In the genomic region with DNA sequence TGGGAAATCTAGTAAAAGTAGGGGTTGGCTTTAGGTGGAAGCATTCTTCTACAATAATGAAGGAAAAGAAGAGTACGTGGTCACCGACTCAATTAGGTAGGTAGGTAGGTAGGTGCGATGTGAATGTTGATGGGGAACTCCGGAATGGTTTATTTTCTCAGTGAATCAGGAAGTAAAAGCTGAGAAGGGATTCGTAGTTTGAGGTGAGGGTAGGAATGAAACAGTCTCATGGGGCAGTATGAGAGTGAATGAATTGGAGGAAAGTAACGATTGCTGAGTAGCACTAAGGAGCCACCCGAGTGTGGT, we compare ENCODE assay signal across 8 cellular contexts. TPM values are rescaled to one million over a fixed set of nuclear protein-coding genes. Genes with fewer than 3 reads are reported as not detected.
A peak's percentile ranks its signal among the peaks of the same experiment; 100 is the strongest.
DNase-seq lines count a peak whose midpoint lies in the region; ATAC-seq, FAIRE-seq and TF ChIP-seq lines count a peak whose summit lies in the region.

No MANE protein-coding gene starts in this region.

- peak overlapping the region; percentile 95 for H3K4me2 ChIP-seq in HepG2 (ENCODE audit: low read depth, low read length)

- H3K4me3 Mint-ChIP-seq in chondrocyte (ENCODE audit: unreplicated experiment), result no peak overlapping the region

- H3K27me3 Mint-ChIP-seq in chondrocyte (ENCODE audit: low read depth), result no peaks in the 10 kb centered on the region

- peaks cover 17% of the 10 kb centered on the region for H3K36me3 Mint-ChIP-seq in chondrocyte (ENCODE audit: low read depth)

- peak overlapping the region; percentile 45; the same call in 1 of the 2 replicates for H3K9ac ChIP-seq in HepG2 (ENCODE audit: insufficient read depth, low read depth, low read length)

- in situ Hi-C loops in HepG2 (cut with HindIII; ENCODE audit: extremely low pct_ligation_motif_present, low pct_unique_long_range_greater_than_20kb), result no loop called here
- in situ Hi-C loops in transverse colon (cut with MboI; ENCODE audit: low pct_ligation_motif_present in 1 of 4, low pct_unique_long_range_greater_than_20kb in 1 of 4, low sequenced_read_pairs in 3 of 4), result loop anchor here in 1 of 4 donors (25.0 kb wide), 1 partner anchor 901 kb away; a partner anchor contains a TSS

- DNase-seq in heart left ventricle (no peak), left ventricle myocardium superior (no peak), ascending aorta (ENCODE audit: low spot score in 2 of 2) (no peak), HepG2 (ENCODE audit: low spot score) (no peak), transverse colon (no peak), chondrocyte (ENCODE audit: low spot score) (no peak)
- DNase-seq in stimulated activated naive CD4-positive, alpha-beta T cell (lab: John Stamatoyannopoulos, UW), result no peak

- H3K36me3 ChIP-seq in heart left ventricle (peaks cover 8 to 43% (median 40%) of the 10 kb centered on the region in 9 donors), ascending aorta (peaks cover 41 to 42% of the 10 kb centered on the region in 2 donors), HepG2 (replicated peaks in 1 of 2; ENCODE audit: control insufficient read depth in 1 of 2, insufficient read depth in 2 of 2, low read length in 2 of 2) (peaks cover 1 to 4% of the 10 kb centered on the region in 2 experiments; a peak in 1 of 5 replicates), transverse colon (peaks cover 0 to 36% (median 17%) of the 10 kb centered on the region in 4 donors)

- H3K9me3 ChIP-seq in heart left ventricle (no peaks in the 10 kb centered on the region), ascending aorta (no peaks in the 10 kb centered on the region), HepG2 (ENCODE audit: low read length) (no peaks in the 10 kb centered on the region), transverse colon (no peaks in the 10 kb centered on the region)

- ATAC-seq in heart left ventricle (peak in 1 of 4 donors; percentile 25), left ventricle myocardium superior (no peak), HepG2 (no peak; the same call in 2 of the 3 replicates), GM19397 (IDR thresholded peaks at IDR 0.05; ENCODE audit: unreplicated experiment) (no peak)

- no peaks in the 10 kb centered on the region for H3K27me3 ChIP-seq in heart left ventricle
- H3K27me3 ChIP-seq in ascending aorta, result no peaks in the 10 kb centered on the region
- H3K27me3 ChIP-seq in HepG2 (ENCODE audit: control insufficient read depth in 1 of 2, insufficient read depth in 2 of 2, low read length in 2 of 2), result no peaks in the 10 kb centered on the region; a peak in 1 of 5 replicates
- H3K27me3 ChIP-seq in transverse colon, result no peaks in the 10 kb centered on the region

- TF ChIP-seq POLR2A in heart left ventricle (IDR thresholded peaks at IDR 0.05) (no peak), HepG2 (IDR thresholded peaks at IDR 0.05; ENCODE audit: insufficient read depth in 1 of 2, low read depth in 2 of 2, low read length in 2 of 2) (no peak), transverse colon (IDR thresholded peaks at IDR 0.05) (no peak)

- H3K79me2 ChIP-seq in HepG2 (ENCODE audit: insufficient read depth, low read length), result no peaks in the 10 kb centered on the region

- intact Hi-C loops in heart left ventricle (cut with DNase I), result loop anchor here in 7 of 10 donors (1.0 to 10.0 kb wide), 8 partner anchors 14 to 301 kb away; a partner anchor contains a TSS
- intact Hi-C loops in left ventricle myocardium superior (cut with micrococcal nuclease), result no loop called here
- intact Hi-C loops in ascending aorta (cut with DNase I), result loop anchor here (1.0 to 5.0 kb wide), 4 partner anchors 14 to 110 kb away; a partner anchor contains a TSS
- intact Hi-C loops in HepG2 (cut with micrococcal nuclease; ENCODE audit: unreplicated experiment), result loop anchor here (2.0 to 5.0 kb wide), 3 partner anchors 14 to 49 kb away; a partner anchor contains a TSS
- intact Hi-C loops in transverse colon (cut with DNase I; ENCODE audit: low total_unique reads), result no loop called here

- TF ChIP-seq EP300 in HepG2 (IDR thresholded peaks at IDR 0.05; ENCODE audit: low read depth in 2 of 2, low read length in 2 of 2), result no peak
- TF ChIP-seq EP300 in HepG2 (CRISPR knock-in tag; IDR thresholded peaks at IDR 0.05; ENCODE audit: borderline replicate concordance), result no peak
- no peak for TF ChIP-seq EP300 in transverse colon (IDR thresholded peaks at IDR 0.05; ENCODE audit: low read depth)

- FAIRE-seq in HepG2 (lab: Jason Lieb, UNC), result no peak

- H3K4me1 ChIP-seq in heart left ventricle (peaks cover 0 to 45% (median 15%) of the 10 kb centered on the region in 12 donors), ascending aorta (peaks cover 4 to 16% of the 10 kb centered on the region in 2 donors), HepG2 (ENCODE audit: insufficient read depth, low read length) (peaks cover 41% of the 10 kb centered on the region), transverse colon (peaks cover 7 to 27% (median 19%) of the 10 kb centered on the region in 4 donors)

- POLR2A ChIA-PET in HepG2 (lab: Yijun Ruan, JAX), result interaction anchor here (1.5 to 2.7 kb wide), 3 partner anchors 18 to 54 kb away, joined by 4 to 15 read pairs (median 11); no protein-coding TSS in a partner anchor

- no peak for TF ChIP-seq RAD21 in HepG2 (CRISPR knock-in tag; IDR thresholded peaks at IDR 0.05)

- H3K27ac Mint-ChIP-seq in chondrocyte (ENCODE audit: unreplicated experiment), result no peak overlapping the region

- H2AFZ ChIP-seq in HepG2 (ENCODE audit: low read length), result peak overlapping the region; percentile 58

- H4K20me1 ChIP-seq in HepG2 (ENCODE audit: insufficient read depth, low read length), result 0 out of 2 replicates have a peak, but pooled peaks cover 3% of the 10 kb centered on the region

- TF ChIP-seq CTCF in heart left ventricle (IDR thresholded peaks at IDR 0.05) (no peak), ascending aorta (IDR thresholded peaks at IDR 0.05) (no peak), HepG2 (CRISPR knock-in tag; IDR thresholded peaks at IDR 0.05) (no peak), transverse colon (IDR thresholded peaks at IDR 0.05) (no peak), chondrocyte (IDR thresholded peaks at IDR 0.05) (no peak)

- H3K27ac ChIP-seq in heart left ventricle (peak overlapping the region in 11 of 12 donors; percentile 58 to 89 (median 82)), ascending aorta (peak overlapping the region; percentile 77), HepG2 (ENCODE audit: extremely low read length, insufficient read depth, low read length) (no peak overlapping the region), transverse colon (peak overlapping the region; percentile 86 to 93 (median 90))

- H3K4me1 Mint-ChIP-seq in chondrocyte (ENCODE audit: low read depth), result no peaks in the 10 kb centered on the region

- CTCF ChIA-PET in HepG2 (lab: Yijun Ruan, JAX; ENCODE audit: low intra/inter-chr PET ratio, low total read pairs), result interaction anchor here (0.6 to 2.4 kb wide), 8 partner anchors 18 to 394 kb away, joined by 3 to 28 read pairs (median 4); a partner anchor contains a TSS

- H3K4me3 ChIP-seq in heart left ventricle (peak overlapping the region in 8 of 12 donors; percentile 2 to 48 (median 33)), ascending aorta (peak overlapping the region in 1 of 2 donors; percentile 36), HepG2 (replicated peaks in 1 of 3; ENCODE audit: insufficient read depth in 1 of 3, low read depth in 2 of 3, low read length in 3 of 3) (peak overlapping the region; percentile 46 to 79 (median 56)), transverse colon (peak overlapping the region in 2 of 4 donors; percentile 19 to 32)

- no peaks in the 10 kb centered on the region for H3K9me3 Mint-ChIP-seq in chondrocyte (ENCODE audit: low read depth)

- no TSS peak for BruUV-seq in HepG2 (replicated peaks; lab: Mats Ljungman, UMichigan)

- 1 to 4% (median 2%) methylated on average over 7 of the region's 7 CpGs for WGBS in heart left ventricle, 4 donors
- WGBS in HepG2 (ENCODE audit: low lambda C conversion rate), result 2% methylated on average over 7 of the region's 7 CpGs
- 0 to 2% methylated on average over 7 of the region's 7 CpGs for WGBS in transverse colon (ENCODE audit: low coverage in 1 of 2), 2 donors

RNA-seq across cellular contexts. Expression of a gene that starts 13.9 kb away (rescaled TPM):
- total RNA-seq in heart left ventricle (100 to 1,000 TPM in 3 of 9 donors, 10 to 100 TPM in 6; 40.2 to 132 (median 86.3) TPM), left ventricle myocardium superior (126 TPM), ascending aorta (178 TPM), HepG2 (2016; rRNA removed; fragmentation: Illumina TruSeq; extraction: Trizol) (2.6 and 5.5 TPM in 2 replicates), transverse colon (100 to 1,000 TPM in 2 of 4 donors, 10 to 100 TPM in 2; 55.9 to 211 (median 109) TPM), chondrocyte (68.0 to 87.6 TPM (median 75.9 TPM) in 3 replicates)
- polyA plus RNA-seq in heart left ventricle (100 to 1,000 TPM in 1 of 2 donors, 10 to 100 TPM in 1; 96.2 to 164 TPM), HepG2 (2011; rRNA removed) (3.6 and 5.2 TPM in 2 replicates)
- 1.8 and 2.9 TPM in 2 replicates for total RNA-seq in HepG2 (2016; cell fraction: cytosol; rRNA removed; fragmentation: Illumina TruSeq; extraction: Trizol; ENCODE audit: low read depth)
- 3.2 and 5.8 TPM in 2 replicates for total RNA-seq in HepG2 (2016; cell fraction: insoluble cytoplasmic fraction; rRNA removed; fragmentation: Illumina TruSeq; extraction: Trizol)
- 1.4 and 1.9 TPM in 2 replicates for total RNA-seq in HepG2 (2016; cell fraction: membrane; rRNA removed; fragmentation: Illumina TruSeq; extraction: Trizol)
- total RNA-seq in HepG2 (2016; cell fraction: nucleus; rRNA removed; fragmentation: Illumina TruSeq; extraction: Trizol), result 4.1 and 4.3 TPM in 2 replicates
- polyA plus RNA-seq in HepG2 (2011; cell fraction: cytosol; rRNA removed), result 1.3 and 1.4 TPM in 2 replicates
- 32.0 and 32.6 TPM in 2 replicates for polyA plus RNA-seq in HepG2 (2011; cell fraction: nucleus; rRNA removed)
- polyA plus RNA-seq in HepG2 (2012), result 7.8 and 11.4 TPM in 2 replicates
- 0.38 and 0.70 TPM in 2 replicates for polyA plus RNA-seq in HepG2 (2016; cell fraction: cytosol; fragmentation: Illumina TruSeq; extraction: Trizol; ENCODE audit: low read depth)
- 2.2 and 3.6 TPM in 2 replicates for polyA plus RNA-seq in HepG2 (2016; cell fraction: insoluble cytoplasmic fraction; fragmentation: Illumina TruSeq; extraction: Trizol; ENCODE audit: low read depth)
- polyA plus RNA-seq in HepG2 (2016; cell fraction: membrane; fragmentation: Illumina TruSeq; extraction: Trizol; ENCODE audit: low read depth), result 0.49 and 0.90 TPM in 2 replicates
- 13.1 and 17.6 TPM in 2 replicates for polyA plus RNA-seq in HepG2 (2016; cell fraction: nucleus; fragmentation: Illumina TruSeq; extraction: Trizol; ENCODE audit: insufficient read depth, low read depth)
- polyA minus RNA-seq in HepG2 (2011; rRNA and poly(A)+ RNA removed; ENCODE audit: low replicate concordance), result 11.1 and 12.7 TPM in 2 replicates
- polyA minus RNA-seq in HepG2 (2011; cell fraction: cytosol; rRNA and poly(A)+ RNA removed), result 3.8 and 6.2 TPM in 2 replicates
- polyA minus RNA-seq in HepG2 (2011; cell fraction: nucleus; rRNA and poly(A)+ RNA removed), result 10.4 and 10.7 TPM in 2 replicates

RNA-seq across cellular contexts. Expression of a gene that starts 14.4 kb away (rescaled TPM):
- total RNA-seq in heart left ventricle (under 1 TPM in 4 of 9 donors, not detected in 5; 0.17 to 0.76 (median 0.44) TPM), left ventricle myocardium superior (not detected), ascending aorta (not detected), HepG2 (2016; rRNA removed; fragmentation: Illumina TruSeq; extraction: Trizol) (not detected in 2 replicates), transverse colon (not detected), chondrocyte (0.51 to 1.5 TPM (median 0.70 TPM) in 3 replicates)
- polyA plus RNA-seq in heart left ventricle (under 1 TPM; 0.23 to 0.40 TPM), HepG2 (2011; rRNA removed) (not detected in 2 replicates)
- total RNA-seq in HepG2 (2016; cell fraction: cytosol; rRNA removed; fragmentation: Illumina TruSeq; extraction: Trizol; ENCODE audit: low read depth), result not detected in 2 replicates
- total RNA-seq in HepG2 (2016; cell fraction: insoluble cytoplasmic fraction; rRNA removed; fragmentation: Illumina TruSeq; extraction: Trizol), result not detected in 2 replicates
- not detected in 2 replicates for total RNA-seq in HepG2 (2016; cell fraction: membrane; rRNA removed; fragmentation: Illumina TruSeq; extraction: Trizol)
- not detected in 2 replicates for total RNA-seq in HepG2 (2016; cell fraction: nucleus; rRNA removed; fragmentation: Illumina TruSeq; extraction: Trizol)
- polyA plus RNA-seq in HepG2 (2011; cell fraction: cytosol; rRNA removed), result not detected in 2 replicates
- 0.42 and 0.50 TPM in 2 replicates for polyA plus RNA-seq in HepG2 (2011; cell fraction: nucleus; rRNA removed)
- polyA plus RNA-seq in HepG2 (2012), result 0.11 TPM in 1 of 2 replicates, not detected in the other
- polyA plus RNA-seq in HepG2 (2016; cell fraction: cytosol; fragmentation: Illumina TruSeq; extraction: Trizol; ENCODE audit: low read depth), result not detected in 2 replicates
- not detected in 2 replicates for polyA plus RNA-seq in HepG2 (2016; cell fraction: insoluble cytoplasmic fraction; fragmentation: Illumina TruSeq; extraction: Trizol; ENCODE audit: low read depth)
- polyA plus RNA-seq in HepG2 (2016; cell fraction: membrane; fragmentation: Illumina TruSeq; extraction: Trizol; ENCODE audit: low read depth), result not detected in 2 replicates
- polyA plus RNA-seq in HepG2 (2016; cell fraction: nucleus; fragmentation: Illumina TruSeq; extraction: Trizol; ENCODE audit: insufficient read depth, low read depth), result not detected in 2 replicates
- 3.9 TPM in 1 of 2 replicates, not detected in the other for polyA minus RNA-seq in HepG2 (2011; rRNA and poly(A)+ RNA removed; ENCODE audit: low replicate concordance)
- polyA minus RNA-seq in HepG2 (2011; cell fraction: cytosol; rRNA and poly(A)+ RNA removed), result not detected in 2 replicates
- polyA minus RNA-seq in HepG2 (2011; cell fraction: nucleus; rRNA and poly(A)+ RNA removed), result not detected in 2 replicates

RNA-seq across cellular contexts. Expression of a gene that starts 20.0 kb away (rescaled TPM):
- not detected for total RNA-seq in heart left ventricle
- under 1 TPM in 1 of 2 donors, not detected in 1; 0.12 TPM for polyA plus RNA-seq in heart left ventricle
- not detected for total RNA-seq in left ventricle myocardium superior
- not detected for total RNA-seq in ascending aorta
- total RNA-seq in HepG2 (2016; rRNA removed; fragmentation: Illumina TruSeq; extraction: Trizol), result not detected in 2 replicates
- not detected in 2 replicates for total RNA-seq in HepG2 (2016; cell fraction: cytosol; rRNA removed; fragmentation: Illumina TruSeq; extraction: Trizol; ENCODE audit: low read depth)
- total RNA-seq in HepG2 (2016; cell fraction: insoluble cytoplasmic fraction; rRNA removed; fragmentation: Illumina TruSeq; extraction: Trizol), result 0.02 TPM in 1 of 2 replicates, not detected in the other
- total RNA-seq in HepG2 (2016; cell fraction: membrane; rRNA removed; fragmentation: Illumina TruSeq; extraction: Trizol), result not detected in 2 replicates
- not detected in 2 replicates for total RNA-seq in HepG2 (2016; cell fraction: nucleus; rRNA removed; fragmentation: Illumina TruSeq; extraction: Trizol)
- 0.07 TPM in 1 of 2 replicates, not detected in the other for polyA plus RNA-seq in HepG2 (2011; rRNA removed)
- 0.03 TPM in 1 of 2 replicates, not detected in the other for polyA plus RNA-seq in HepG2 (2011; cell fraction: cytosol; rRNA removed)
- polyA plus RNA-seq in HepG2 (2011; cell fraction: nucleus; rRNA removed), result 0.14 and 0.18 TPM in 2 replicates
- 0.08 TPM in 1 of 2 replicates, not detected in the other for polyA plus RNA-seq in HepG2 (2012)
- not detected in 2 replicates for polyA plus RNA-seq in HepG2 (2016; cell fraction: cytosol; fragmentation: Illumina TruSeq; extraction: Trizol; ENCODE audit: low read depth)
- polyA plus RNA-seq in HepG2 (2016; cell fraction: insoluble cytoplasmic fraction; fragmentation: Illumina TruSeq; extraction: Trizol; ENCODE audit: low read depth), result not detected in 2 replicates
- not detected in 2 replicates for polyA plus RNA-seq in HepG2 (2016; cell fraction: membrane; fragmentation: Illumina TruSeq; extraction: Trizol; ENCODE audit: low read depth)
- not detected in 2 replicates for polyA plus RNA-seq in HepG2 (2016; cell fraction: nucleus; fragmentation: Illumina TruSeq; extraction: Trizol; ENCODE audit: insufficient read depth, low read depth)
- polyA minus RNA-seq in HepG2 (2011; rRNA and poly(A)+ RNA removed; ENCODE audit: low replicate concordance), result 0.63 TPM in 1 of 2 replicates, not detected in the other
- not detected in 2 replicates for polyA minus RNA-seq in HepG2 (2011; cell fraction: cytosol; rRNA and poly(A)+ RNA removed)
- not detected in 2 replicates for polyA minus RNA-seq in HepG2 (2011; cell fraction: nucleus; rRNA and poly(A)+ RNA removed)
- under 1 TPM in 1 of 4 donors, not detected in 3; 0.79 TPM for total RNA-seq in transverse colon
- 0.12 to 0.13 TPM (median 0.12 TPM) in 3 replicates for total RNA-seq in chondrocyte

RNA-seq across cellular contexts. Expression of a gene that starts 24.4 kb away (rescaled TPM):
- 10 to 100 TPM; 21.5 to 67.2 (median 51.1) TPM for total RNA-seq in heart left ventricle
- polyA plus RNA-seq in heart left ventricle, result 10 to 100 TPM; 49.0 to 50.6 TPM
- 62.3 TPM for total RNA-seq in left ventricle myocardium superior
- 28.3 TPM for total RNA-seq in ascending aorta
- 2.0 and 3.9 TPM in 2 replicates for total RNA-seq in HepG2 (2016; rRNA removed; fragmentation: Illumina TruSeq; extraction: Trizol)
- total RNA-seq in HepG2 (2016; cell fraction: cytosol; rRNA removed; fragmentation: Illumina TruSeq; extraction: Trizol; ENCODE audit: low read depth), result 4.1 and 5.2 TPM in 2 replicates
- 1.9 and 3.4 TPM in 2 replicates for total RNA-seq in HepG2 (2016; cell fraction: insoluble cytoplasmic fraction; rRNA removed; fragmentation: Illumina TruSeq; extraction: Trizol)
- 3.2 and 3.4 TPM in 2 replicates for total RNA-seq in HepG2 (2016; cell fraction: membrane; rRNA removed; fragmentation: Illumina TruSeq; extraction: Trizol)
- 6.5 and 7.1 TPM in 2 replicates for total RNA-seq in HepG2 (2016; cell fraction: nucleus; rRNA removed; fragmentation: Illumina TruSeq; extraction: Trizol)
- polyA plus RNA-seq in HepG2 (2011; rRNA removed), result 17.2 and 19.6 TPM in 2 replicates
- polyA plus RNA-seq in HepG2 (2011; cell fraction: cytosol; rRNA removed), result 10.1 and 13.2 TPM in 2 replicates
- 40.7 and 63.7 TPM in 2 replicates for polyA plus RNA-seq in HepG2 (2011; cell fraction: nucleus; rRNA removed)
- 29.0 and 34.1 TPM in 2 replicates for polyA plus RNA-seq in HepG2 (2012)
- polyA plus RNA-seq in HepG2 (2016; cell fraction: cytosol; fragmentation: Illumina TruSeq; extraction: Trizol; ENCODE audit: low read depth), result 2.0 and 2.2 TPM in 2 replicates
- 7.1 and 8.5 TPM in 2 replicates for polyA plus RNA-seq in HepG2 (2016; cell fraction: insoluble cytoplasmic fraction; fragmentation: Illumina TruSeq; extraction: Trizol; ENCODE audit: low read depth)
- 4.9 and 5.5 TPM in 2 replicates for polyA plus RNA-seq in HepG2 (2016; cell fraction: membrane; fragmentation: Illumina TruSeq; extraction: Trizol; ENCODE audit: low read depth)
- polyA plus RNA-seq in HepG2 (2016; cell fraction: nucleus; fragmentation: Illumina TruSeq; extraction: Trizol; ENCODE audit: insufficient read depth, low read depth), result 35.4 and 36.0 TPM in 2 replicates
- polyA minus RNA-seq in HepG2 (2011; rRNA and poly(A)+ RNA removed; ENCODE audit: low replicate concordance), result 6.8 and 7.6 TPM in 2 replicates
- polyA minus RNA-seq in HepG2 (2011; cell fraction: cytosol; rRNA and poly(A)+ RNA removed), result 3.4 and 6.6 TPM in 2 replicates
- 10.8 and 14.9 TPM in 2 replicates for polyA minus RNA-seq in HepG2 (2011; cell fraction: nucleus; rRNA and poly(A)+ RNA removed)
- total RNA-seq in transverse colon, result 10 to 100 TPM; 20.9 to 49.4 (median 30.1) TPM
- 45.4 to 58.1 TPM (median 46.7 TPM) in 3 replicates for total RNA-seq in chondrocyte

RNA-seq across cellular contexts. Expression of a gene that starts 37.9 kb away (rescaled TPM):
- total RNA-seq in heart left ventricle, result 10 to 100 TPM in 3 of 9 donors, 1 to 10 TPM in 6; 5.3 to 16.4 (median 8.4) TPM
- 1 to 10 TPM; 3.8 to 8.9 TPM for polyA plus RNA-seq in heart left ventricle
- total RNA-seq in left ventricle myocardium superior, result 5.2 TPM
- 1.6 TPM for total RNA-seq in ascending aorta
- 3.8 and 15.3 TPM in 2 replicates for total RNA-seq in HepG2 (2016; rRNA removed; fragmentation: Illumina TruSeq; extraction: Trizol)
- total RNA-seq in HepG2 (2016; cell fraction: cytosol; rRNA removed; fragmentation: Illumina TruSeq; extraction: Trizol; ENCODE audit: low read depth), result 138 and 159 TPM in 2 replicates
- total RNA-seq in HepG2 (2016; cell fraction: insoluble cytoplasmic fraction; rRNA removed; fragmentation: Illumina TruSeq; extraction: Trizol), result 4.0 and 13.1 TPM in 2 replicates
- total RNA-seq in HepG2 (2016; cell fraction: membrane; rRNA removed; fragmentation: Illumina TruSeq; extraction: Trizol), result 25.0 and 29.6 TPM in 2 replicates
- total RNA-seq in HepG2 (2016; cell fraction: nucleus; rRNA removed; fragmentation: Illumina TruSeq; extraction: Trizol), result 18.7 and 21.8 TPM in 2 replicates
- 4.5 and 7.2 TPM in 2 replicates for polyA plus RNA-seq in HepG2 (2011; rRNA removed)
- polyA plus RNA-seq in HepG2 (2011; cell fraction: cytosol; rRNA removed), result 5.0 and 5.5 TPM in 2 replicates
- polyA plus RNA-seq in HepG2 (2011; cell fraction: nucleus; rRNA removed), result 3.9 and 4.3 TPM in 2 replicates
- 2.6 and 3.6 TPM in 2 replicates for polyA plus RNA-seq in HepG2 (2012)
- polyA plus RNA-seq in HepG2 (2016; cell fraction: cytosol; fragmentation: Illumina TruSeq; extraction: Trizol; ENCODE audit: low read depth), result 2.4 and 3.4 TPM in 2 replicates
- polyA plus RNA-seq in HepG2 (2016; cell fraction: insoluble cytoplasmic fraction; fragmentation: Illumina TruSeq; extraction: Trizol; ENCODE audit: low read depth), result 3.4 and 3.5 TPM in 2 replicates
- polyA plus RNA-seq in HepG2 (2016; cell fraction: membrane; fragmentation: Illumina TruSeq; extraction: Trizol; ENCODE audit: low read depth), result 2.1 and 3.3 TPM in 2 replicates
- 4.5 and 4.6 TPM in 2 replicates for polyA plus RNA-seq in HepG2 (2016; cell fraction: nucleus; fragmentation: Illumina TruSeq; extraction: Trizol; ENCODE audit: insufficient read depth, low read depth)
- 121 and 165 TPM in 2 replicates for polyA minus RNA-seq in HepG2 (2011; rRNA and poly(A)+ RNA removed; ENCODE audit: low replicate concordance)
- 34.2 and 36.5 TPM in 2 replicates for polyA minus RNA-seq in HepG2 (2011; cell fraction: cytosol; rRNA and poly(A)+ RNA removed)
- 79.1 and 96.4 TPM in 2 replicates for polyA minus RNA-seq in HepG2 (2011; cell fraction: nucleus; rRNA and poly(A)+ RNA removed)
- total RNA-seq in transverse colon, result 10 to 100 TPM in 2 of 4 donors, 1 to 10 TPM in 2; 1.5 to 74.6 (median 18.3) TPM
- 7.8 to 12.1 TPM (median 8.4 TPM) in 3 replicates for total RNA-seq in chondrocyte

Comparison
In these comparisons a context has a peak if more than half of its experiments do, and no peak if none do; other contexts are left out.
1. intact Hi-C loops: an anchor here in heart left ventricle (1.0 to 10.0 kb wide), ascending aorta (1.0 to 5.0 kb wide) and HepG2 (2.0 to 5.0 kb wide); none called in left ventricle myocardium superior and transverse colon.
2. RNA of a gene that starts 13.9 kb away (total RNA-seq): 178 TPM in ascending aorta (single experiment), 55.9 to 211 TPM in transverse colon, 126 TPM in left ventricle myocardium superior (single experiment), 40.2 to 132 TPM in heart left ventricle and 68.0 to 87.6 TPM in chondrocyte; 1.4 to 5.8 TPM in HepG2; every median in the first group is over 4 times any median in the second.